In genomic region chr19:38360351-38360750, GRCh38 we compare ENCODE assay signal across 1 cellular context.
TF ChIP-seq lines count a peak whose summit lies in the region.

No MANE protein-coding gene starts in this region.

TF ChIP-seq in WTC11, 78 proteins besides CTCF, POLR2A, EP300 and RAD21 (continued from another document):
- TF ChIP-seq NFYB (CRISPR knock-in tag; conservative IDR thresholded peaks at IDR 0.05; ENCODE audit: low read depth): no peak
- TF ChIP-seq ZNF138 (CRISPR knock-in tag; conservative IDR thresholded peaks at IDR 0.05): no peak
- no peak for TF ChIP-seq OVOL2 (CRISPR knock-in tag; IDR thresholded peaks at IDR 0.05; ENCODE audit: borderline replicate concordance)
- no peak for TF ChIP-seq TEAD4 (CRISPR knock-in tag; IDR thresholded peaks at IDR 0.05)
- no peak for TF ChIP-seq ZNF423 (CRISPR knock-in tag; IDR thresholded peaks at IDR 0.05)
- TF ChIP-seq SP1 (CRISPR knock-in tag; conservative IDR thresholded peaks at IDR 0.05): no peak
- TF ChIP-seq ZNF532 (CRISPR knock-in tag; IDR thresholded peaks at IDR 0.05; ENCODE audit: borderline replicate concordance): no peak
